ENCODE assay signal across 17 cellular contexts in the genomic region with DNA sequence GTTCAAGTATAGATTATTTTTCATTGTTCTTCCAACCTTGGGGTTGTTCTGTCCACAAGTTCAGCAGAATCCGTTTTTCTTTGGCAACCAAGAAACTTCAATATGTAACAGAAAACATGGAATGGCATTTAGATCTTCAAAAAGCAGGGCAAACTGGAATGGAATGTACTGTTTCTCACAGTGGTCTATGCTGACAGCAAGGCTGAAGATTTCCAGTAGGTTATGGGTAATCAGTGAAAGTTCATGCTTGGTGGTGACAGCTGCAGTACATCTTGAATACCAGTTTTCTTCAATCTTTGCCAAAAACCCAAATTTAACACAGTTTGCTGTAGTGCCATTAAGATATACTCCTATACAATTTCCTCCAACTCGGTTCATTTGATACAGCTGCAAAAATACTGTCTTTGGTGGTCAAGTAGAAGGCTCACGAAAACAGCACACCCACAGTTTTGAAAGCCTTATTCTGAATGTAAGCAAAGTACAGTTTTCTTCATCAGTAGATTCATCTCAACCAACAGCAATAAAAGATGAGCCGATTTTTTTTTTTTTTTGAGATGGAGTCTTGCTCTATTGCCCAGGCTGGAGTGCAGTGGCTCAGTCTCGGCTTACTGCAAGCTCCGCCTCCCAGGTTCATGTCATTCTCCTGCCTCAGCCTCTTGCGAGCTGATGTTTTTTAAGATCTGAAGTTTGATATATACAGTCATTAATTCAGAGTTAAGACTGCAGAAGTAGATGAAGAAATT. TPM values are rescaled to one million over a fixed set of nuclear protein-coding genes. Genes with fewer than 3 reads are reported as not detected.
DNase-seq lines count a peak whose midpoint lies in the region; ATAC-seq, FAIRE-seq and TF ChIP-seq lines count a peak whose summit lies in the region.
"Had no signal": no experiment of that assay in that cellular context is flagged by ENCODE, and none has a peak within 500 bp of the region (broad histone marks: within the 10 kb centered on the region; RNA-seq: fewer than 3 reads in every experiment).

No MANE protein-coding gene starts in this region.

- H3K36me3 ChIP-seq in HepG2 (replicated peaks in 1 of 2; ENCODE audit: control insufficient read depth in 1 of 2, insufficient read depth in 2 of 2, low read length in 2 of 2) (peaks cover 3 to 18% of the 10 kb centered on the region in 2 experiments; a peak in 3 of 5 replicates), right lobe of liver (peaks cover 0 to 4% (median 0%) of the 10 kb centered on the region in 4 donors), SU-DHL-6 (ENCODE audit: low read length) (peaks cover 11% of the 10 kb centered on the region; the same call in 1 of the 2 replicates), liver (ENCODE audit: control insufficient read depth in 4 of 4, insufficient read depth in 3 of 4, low read depth in 1 of 4, low read length in 3 of 4) (peaks cover 2 to 10% (median 4%) of the 10 kb centered on the region in 4 donors)

- no peak for TF ChIP-seq EP300 in HepG2 (IDR thresholded peaks at IDR 0.05; ENCODE audit: low read depth in 2 of 2, low read length in 2 of 2)
- TF ChIP-seq EP300 in HepG2 (CRISPR knock-in tag; IDR thresholded peaks at IDR 0.05; ENCODE audit: borderline replicate concordance), result no peak

- H3K9ac ChIP-seq in HepG2 (ENCODE audit: insufficient read depth, low read depth, low read length), result no peak overlapping the region
- H3K9ac ChIP-seq in SU-DHL-6 (ENCODE audit: low read length), result no peak overlapping the region
- no peak overlapping the region for H3K9ac ChIP-seq in liver (ENCODE audit: low read depth in 1 of 2, low read length in 2 of 2)

- H3K9me2 ChIP-seq in SU-DHL-6 (replicated peaks; ENCODE audit: insufficient read depth, low read length), result no peaks in the 10 kb centered on the region

- TF ChIP-seq POLR2A in HepG2 (IDR thresholded peaks at IDR 0.05; ENCODE audit: insufficient read depth in 1 of 2, low read depth in 2 of 2, low read length in 2 of 2) (no peak), right lobe of liver (IDR thresholded peaks at IDR 0.05) (no peak)

- no peak for TF ChIP-seq RAD21 in HepG2 (CRISPR knock-in tag; IDR thresholded peaks at IDR 0.05)
- TF ChIP-seq RAD21 in liver (IDR thresholded peaks at IDR 0.05), result no peak

- peaks cover 36% of the 10 kb centered on the region for H3F3A ChIP-seq in SU-DHL-6 (ENCODE audit: insufficient read depth)

- H4K20me1 ChIP-seq in HepG2 (ENCODE audit: insufficient read depth, low read length) (peaks cover 25% of the 10 kb centered on the region), SU-DHL-6 (ENCODE audit: low read depth, low read length) (no peaks in the 10 kb centered on the region)

- TSS peak; percentile 5 for BruUV-seq in HepG2 (replicated peaks; lab: Mats Ljungman, UMichigan)

- no peak overlapping the region for H3K4me3 ChIP-seq in HepG2 (replicated peaks in 1 of 3; ENCODE audit: insufficient read depth in 1 of 3, low read depth in 2 of 3, low read length in 3 of 3)
- H3K4me3 ChIP-seq in right lobe of liver, result no peak overlapping the region
- no peak overlapping the region for H3K4me3 ChIP-seq in SU-DHL-6 (ENCODE audit: insufficient read depth, low read length, poor library complexity, severe bottlenecking)
- H3K4me3 ChIP-seq in liver (ENCODE audit: low read depth in 1 of 3, low read length in 3 of 3), result no peak overlapping the region
- H3K4me3 ChIP-seq: left lung, SJSA1 had no signal

- peaks cover 42% of the 10 kb centered on the region for H3K4me1 Mint-ChIP-seq in type B pancreatic cell (ENCODE audit: unreplicated experiment)

- H3K4me1 ChIP-seq in HepG2 (ENCODE audit: insufficient read depth, low read length), result peaks cover 68% of the 10 kb centered on the region
- peaks cover 0 to 51% (median 12%) of the 10 kb centered on the region in 4 donors for H3K4me1 ChIP-seq in right lobe of liver
- H3K4me1 ChIP-seq in liver (ENCODE audit: control insufficient read depth in 4 of 4, insufficient read depth in 4 of 4, low read length in 3 of 4), result peaks cover 7 to 41% (median 29%) of the 10 kb centered on the region in 4 donors

- WGBS in HepG2 (ENCODE audit: low lambda C conversion rate), result 96% methylated on average over 7 of the region's 7 CpGs
- WGBS in right lobe of liver (ENCODE audit: insufficient coverage, low coverage, low lambda C conversion rate, missing lambda C conversion rate), result 79% methylated on average over 7 of the region's 7 CpGs
- WGBS in liver, result 86% methylated on average over 7 of the region's 7 CpGs

- H3K9me3 ChIP-seq in HepG2 (ENCODE audit: low read length), result no peaks in the 10 kb centered on the region
- no peaks in the 10 kb centered on the region for H3K9me3 ChIP-seq in right lobe of liver
- no peaks in the 10 kb centered on the region for H3K9me3 ChIP-seq in SU-DHL-6 (ENCODE audit: insufficient read depth, low read length)
- no peaks in the 10 kb centered on the region for H3K9me3 ChIP-seq in liver (ENCODE audit: control insufficient read depth in 4 of 4, low read length in 3 of 4)
- H3K9me3 ChIP-seq: left lung, SJSA1 had no signal

- H3K79me2 ChIP-seq in HepG2 (ENCODE audit: insufficient read depth, low read length) (peaks cover 74% of the 10 kb centered on the region), SU-DHL-6 (ENCODE audit: insufficient read depth, low read length) (peaks cover 86% of the 10 kb centered on the region)

- ATAC-seq in HepG2 (no peak), right lobe of liver (no peak), HG02852 (IDR thresholded peaks at IDR 0.05; ENCODE audit: unreplicated experiment) (no peak)
- ATAC-seq: effector memory CD8-positive, alpha-beta T cell; left lung had no signal

- DNase-seq in HepG2 (ENCODE audit: low spot score) (no peak), right lobe of liver (no peak), type B pancreatic cell (ENCODE audit: extremely low spot score, unreplicated experiment) (peak; percentile 11), caudate nucleus (lab: John Stamatoyannopoulos, UW) (no peak), activated gamma-delta T cell (lab: John Stamatoyannopoulos, UW) (no peak)
- DNase-seq: activated naive CD4-positive, alpha-beta T cell treated with Interleukin-2 at 50 U/mL for 16 hours; effector memory CD8-positive, alpha-beta T cell; left lung; NCI-H1436; NCI-H226; stimulated activated CD4-positive, alpha-beta T cell treated with anti-CD3 and anti-CD28 coated beads, Interleukin-15, amount 100 ng/mL, for 24 hours had no signal

- H3K27me3 ChIP-seq in HepG2 (ENCODE audit: control insufficient read depth in 1 of 2, insufficient read depth in 2 of 2, low read length in 2 of 2) (no peaks in the 10 kb centered on the region; a peak in 1 of 5 replicates), right lobe of liver (no peaks in the 10 kb centered on the region), SU-DHL-6 (ENCODE audit: low read length) (no peaks in the 10 kb centered on the region), liver (ENCODE audit: control insufficient read depth in 4 of 4, insufficient read depth in 4 of 4, low read length in 3 of 4) (no peaks in the 10 kb centered on the region)
- H3K27me3 ChIP-seq: left lung, SJSA1 had no signal

- H3K4me3 Mint-ChIP-seq in type B pancreatic cell, result no peak overlapping the region

- CTCF ChIA-PET in HepG2 (lab: Yijun Ruan, JAX; ENCODE audit: low intra/inter-chr PET ratio, low total read pairs), result no interaction called here

- H2AFZ ChIP-seq in HepG2 (ENCODE audit: low read length) (no peak overlapping the region), SU-DHL-6 (ENCODE audit: low read depth, low read length, severe bottlenecking) (no peak overlapping the region)

- POLR2A ChIA-PET in HepG2 (lab: Yijun Ruan, JAX), result interaction anchor here (1.1 to 2.1 kb wide), 3 partner anchors 9 to 12 kb away, joined by 3 to 7 read pairs (median 5); a partner anchor contains a TSS

- FAIRE-seq in HepG2 (lab: Jason Lieb, UNC), result no peak
- FAIRE-seq: TTC549 had no signal

- H3K4me2 ChIP-seq in HepG2 (ENCODE audit: low read depth, low read length) (no peak overlapping the region), SU-DHL-6 (ENCODE audit: low read depth, low read length, poor library complexity, severe bottlenecking) (peak overlapping the region; percentile 34)

- no peaks in the 10 kb centered on the region for H3K27me3 Mint-ChIP-seq in type B pancreatic cell
- H3K27me3 Mint-ChIP-seq: effector memory CD8-positive, alpha-beta T cell; progenitor cell of endocrine pancreas had no signal

- TF ChIP-seq CTCF in HepG2 (CRISPR knock-in tag; IDR thresholded peaks at IDR 0.05) (no peak), right lobe of liver (IDR thresholded peaks at IDR 0.05) (no peak), SU-DHL-6 (IDR thresholded peaks at IDR 0.05; ENCODE audit: insufficient read depth, low read length, poor library complexity, severe bottlenecking) (no peak), liver (IDR thresholded peaks at IDR 0.05; ENCODE audit: low read depth, low read length, missing input control) (no peak), type B pancreatic cell (conservative IDR thresholded peaks at IDR 0.05) (no peak)

- intact Hi-C loops in HepG2 (cut with micrococcal nuclease; ENCODE audit: unreplicated experiment), result no loop called here
- intact Hi-C loops in right lobe of liver (cut with DNase I), result no loop called here

- in situ Hi-C loops in HepG2 (cut with HindIII; ENCODE audit: extremely low pct_ligation_motif_present, low pct_unique_long_range_greater_than_20kb), result no loop called here

- H3K9me3 Mint-ChIP-seq in type B pancreatic cell, result no peaks in the 10 kb centered on the region
- H3K9me3 Mint-ChIP-seq: effector memory CD8-positive, alpha-beta T cell had no signal

- H3K27ac ChIP-seq in HepG2 (ENCODE audit: extremely low read length, insufficient read depth, low read length) (no peak overlapping the region), right lobe of liver (no peak overlapping the region), SU-DHL-6 (ENCODE audit: low read depth, low read length) (no peak overlapping the region), liver (ENCODE audit: low read depth in 1 of 2, low read length in 2 of 2) (no peak overlapping the region), caudate nucleus (ENCODE audit: low read depth, low read length) (no peak overlapping the region)
- H3K27ac ChIP-seq: left lung, SJSA1 had no signal

- H3K36me3 Mint-ChIP-seq in type B pancreatic cell, result peaks cover 20% of the 10 kb centered on the region

- no peak overlapping the region for H3K27ac Mint-ChIP-seq in type B pancreatic cell
- H3K27ac Mint-ChIP-seq: progenitor cell of endocrine pancreas had no signal

RNA-seq across cellular contexts. Expression of a gene that starts 4.9 kb away (rescaled TPM):
- 5.7 and 7.2 TPM in 2 replicates for total RNA-seq in HepG2 (2016; rRNA removed; fragmentation: Illumina TruSeq; extraction: Trizol)
- total RNA-seq in HepG2 (2016; cell fraction: cytosol; rRNA removed; fragmentation: Illumina TruSeq; extraction: Trizol; ENCODE audit: low read depth), result 0.20 and 0.44 TPM in 2 replicates
- total RNA-seq in HepG2 (2016; cell fraction: insoluble cytoplasmic fraction; rRNA removed; fragmentation: Illumina TruSeq; extraction: Trizol), result 5.4 and 6.0 TPM in 2 replicates
- total RNA-seq in HepG2 (2016; cell fraction: membrane; rRNA removed; fragmentation: Illumina TruSeq; extraction: Trizol), result 2.1 and 2.2 TPM in 2 replicates
- 10.3 and 12.8 TPM in 2 replicates for total RNA-seq in HepG2 (2016; cell fraction: nucleus; rRNA removed; fragmentation: Illumina TruSeq; extraction: Trizol)
- polyA plus RNA-seq in HepG2 (2011; rRNA removed), result 11.6 and 11.7 TPM in 2 replicates
- 4.4 and 5.3 TPM in 2 replicates for polyA plus RNA-seq in HepG2 (2011; cell fraction: cytosol; rRNA removed)
- polyA plus RNA-seq in HepG2 (2011; cell fraction: nucleus; rRNA removed), result 16.4 and 22.4 TPM in 2 replicates
- 9.0 and 15.2 TPM in 2 replicates for polyA plus RNA-seq in HepG2 (2012)
- 0.20 and 0.26 TPM in 2 replicates for polyA plus RNA-seq in HepG2 (2016; cell fraction: cytosol; fragmentation: Illumina TruSeq; extraction: Trizol; ENCODE audit: low read depth)
- polyA plus RNA-seq in HepG2 (2016; cell fraction: insoluble cytoplasmic fraction; fragmentation: Illumina TruSeq; extraction: Trizol; ENCODE audit: low read depth), result 5.4 and 5.6 TPM in 2 replicates
- polyA plus RNA-seq in HepG2 (2016; cell fraction: membrane; fragmentation: Illumina TruSeq; extraction: Trizol; ENCODE audit: low read depth), result 0.95 and 1.1 TPM in 2 replicates
- polyA plus RNA-seq in HepG2 (2016; cell fraction: nucleus; fragmentation: Illumina TruSeq; extraction: Trizol; ENCODE audit: insufficient read depth, low read depth), result 27.9 and 33.0 TPM in 2 replicates
- 9.3 and 15.7 TPM in 2 replicates for polyA minus RNA-seq in HepG2 (2011; rRNA and poly(A)+ RNA removed; ENCODE audit: low replicate concordance)
- polyA minus RNA-seq in HepG2 (2011; cell fraction: cytosol; rRNA and poly(A)+ RNA removed), result 2.7 and 3.2 TPM in 2 replicates
- 22.7 and 24.9 TPM in 2 replicates for polyA minus RNA-seq in HepG2 (2011; cell fraction: nucleus; rRNA and poly(A)+ RNA removed)
- 1 to 10 TPM; 2.8 to 6.5 (median 4.6) TPM for total RNA-seq in right lobe of liver
- 10 to 100 TPM in 1 of 2 donors, 1 to 10 TPM in 1; 8.7 to 11.4 TPM for total RNA-seq in liver
- polyA plus RNA-seq in liver, result 1 to 10 TPM; 2.8 to 3.9 TPM
- 10.1 and 14.1 TPM in 2 replicates for total RNA-seq in type B pancreatic cell (ENCODE audit: low replicate concordance)

RNA-seq across cellular contexts. Expression of a gene that starts 12.3 kb away (rescaled TPM):
- total RNA-seq in HepG2 (2016; rRNA removed; fragmentation: Illumina TruSeq; extraction: Trizol) (2,514 and 3,226 TPM in 2 replicates), right lobe of liver (1,000 to 10,000 TPM in 2 of 6 experiments, 100 to 1,000 TPM in 4; 470 to 1,156 (median 552) TPM), liver (1,000 to 10,000 TPM in 1 of 2 donors, 100 to 1,000 TPM in 1; 967 to 2,255 TPM), type B pancreatic cell (ENCODE audit: low replicate concordance) (1,864 and 2,055 TPM in 2 replicates)
- 4,063 and 4,402 TPM in 2 replicates for total RNA-seq in HepG2 (2016; cell fraction: cytosol; rRNA removed; fragmentation: Illumina TruSeq; extraction: Trizol; ENCODE audit: low read depth)
- total RNA-seq in HepG2 (2016; cell fraction: insoluble cytoplasmic fraction; rRNA removed; fragmentation: Illumina TruSeq; extraction: Trizol), result 2,554 and 3,310 TPM in 2 replicates
- total RNA-seq in HepG2 (2016; cell fraction: membrane; rRNA removed; fragmentation: Illumina TruSeq; extraction: Trizol), result 5,165 and 5,275 TPM in 2 replicates
- total RNA-seq in HepG2 (2016; cell fraction: nucleus; rRNA removed; fragmentation: Illumina TruSeq; extraction: Trizol), result 943 and 1,018 TPM in 2 replicates
- polyA plus RNA-seq in HepG2 (2011; rRNA removed) (6,141 and 6,693 TPM in 2 replicates), liver (100 to 1,000 TPM; 310 to 913 TPM)
- polyA plus RNA-seq in HepG2 (2011; cell fraction: cytosol; rRNA removed), result 6,517 and 7,296 TPM in 2 replicates
- polyA plus RNA-seq in HepG2 (2011; cell fraction: nucleus; rRNA removed), result 2,166 and 2,467 TPM in 2 replicates
- polyA plus RNA-seq in HepG2 (2012), result 4,104 and 4,114 TPM in 2 replicates
- polyA plus RNA-seq in HepG2 (2016; cell fraction: cytosol; fragmentation: Illumina TruSeq; extraction: Trizol; ENCODE audit: low read depth), result 3,699 and 3,997 TPM in 2 replicates
- polyA plus RNA-seq in HepG2 (2016; cell fraction: insoluble cytoplasmic fraction; fragmentation: Illumina TruSeq; extraction: Trizol; ENCODE audit: low read depth), result 3,545 and 3,580 TPM in 2 replicates
- polyA plus RNA-seq in HepG2 (2016; cell fraction: membrane; fragmentation: Illumina TruSeq; extraction: Trizol; ENCODE audit: low read depth), result 4,862 and 5,343 TPM in 2 replicates
- polyA plus RNA-seq in HepG2 (2016; cell fraction: nucleus; fragmentation: Illumina TruSeq; extraction: Trizol; ENCODE audit: insufficient read depth, low read depth), result 1,515 and 1,598 TPM in 2 replicates
- 10,364 and 11,951 TPM in 2 replicates for polyA minus RNA-seq in HepG2 (2011; rRNA and poly(A)+ RNA removed; ENCODE audit: low replicate concordance)
- 2,548 and 2,636 TPM in 2 replicates for polyA minus RNA-seq in HepG2 (2011; cell fraction: cytosol; rRNA and poly(A)+ RNA removed)
- 1,064 and 1,481 TPM in 2 replicates for polyA minus RNA-seq in HepG2 (2011; cell fraction: nucleus; rRNA and poly(A)+ RNA removed)

RNA-seq across cellular contexts. Expression of a gene that starts 32.9 kb away (rescaled TPM):
- total RNA-seq in HepG2 (2016; rRNA removed; fragmentation: Illumina TruSeq; extraction: Trizol), result 10.9 and 16.7 TPM in 2 replicates
- total RNA-seq in HepG2 (2016; cell fraction: cytosol; rRNA removed; fragmentation: Illumina TruSeq; extraction: Trizol; ENCODE audit: low read depth), result 3.4 and 3.6 TPM in 2 replicates
- 12.4 and 16.7 TPM in 2 replicates for total RNA-seq in HepG2 (2016; cell fraction: insoluble cytoplasmic fraction; rRNA removed; fragmentation: Illumina TruSeq; extraction: Trizol)
- 9.1 and 9.7 TPM in 2 replicates for total RNA-seq in HepG2 (2016; cell fraction: membrane; rRNA removed; fragmentation: Illumina TruSeq; extraction: Trizol)
- total RNA-seq in HepG2 (2016; cell fraction: nucleus; rRNA removed; fragmentation: Illumina TruSeq; extraction: Trizol), result 11.4 and 13.1 TPM in 2 replicates
- 10.2 and 10.9 TPM in 2 replicates for polyA plus RNA-seq in HepG2 (2011; rRNA removed)
- polyA plus RNA-seq in HepG2 (2011; cell fraction: cytosol; rRNA removed), result 5.4 and 6.4 TPM in 2 replicates
- polyA plus RNA-seq in HepG2 (2011; cell fraction: nucleus; rRNA removed), result 66.0 and 81.3 TPM in 2 replicates
- polyA plus RNA-seq in HepG2 (2012), result 10.5 and 10.9 TPM in 2 replicates
- 2.6 and 3.0 TPM in 2 replicates for polyA plus RNA-seq in HepG2 (2016; cell fraction: cytosol; fragmentation: Illumina TruSeq; extraction: Trizol; ENCODE audit: low read depth)
- polyA plus RNA-seq in HepG2 (2016; cell fraction: insoluble cytoplasmic fraction; fragmentation: Illumina TruSeq; extraction: Trizol; ENCODE audit: low read depth), result 15.2 and 16.5 TPM in 2 replicates
- polyA plus RNA-seq in HepG2 (2016; cell fraction: membrane; fragmentation: Illumina TruSeq; extraction: Trizol; ENCODE audit: low read depth), result 7.8 and 8.3 TPM in 2 replicates
- polyA plus RNA-seq in HepG2 (2016; cell fraction: nucleus; fragmentation: Illumina TruSeq; extraction: Trizol; ENCODE audit: insufficient read depth, low read depth), result 28.6 and 33.8 TPM in 2 replicates
- polyA minus RNA-seq in HepG2 (2011; rRNA and poly(A)+ RNA removed; ENCODE audit: low replicate concordance), result 7.5 and 14.8 TPM in 2 replicates
- 3.3 and 3.7 TPM in 2 replicates for polyA minus RNA-seq in HepG2 (2011; cell fraction: cytosol; rRNA and poly(A)+ RNA removed)
- 17.4 and 18.8 TPM in 2 replicates for polyA minus RNA-seq in HepG2 (2011; cell fraction: nucleus; rRNA and poly(A)+ RNA removed)
- 10 to 100 TPM in 4 of 6 experiments, 1 to 10 TPM in 2; 7.3 to 20.6 (median 15.9) TPM for total RNA-seq in right lobe of liver
- 10 to 100 TPM in 1 of 2 donors, 1 to 10 TPM in 1; 9.6 to 12.3 TPM for total RNA-seq in liver
- 10 to 100 TPM in 1 of 2 donors, 1 to 10 TPM in 1; 2.8 to 14.1 TPM for polyA plus RNA-seq in liver
- 22.1 and 31.2 TPM in 2 replicates for total RNA-seq in type B pancreatic cell (ENCODE audit: low replicate concordance)

RNA-seq across cellular contexts. Expression of a gene that starts 51.0 kb away (rescaled TPM):
- total RNA-seq in HepG2 (2016; rRNA removed; fragmentation: Illumina TruSeq; extraction: Trizol) (not detected in 2 replicates), right lobe of liver (1 to 10 TPM in 1 of 6 experiments, under 1 TPM in 4, not detected in 1; 0.07 to 1.4 (median 0.26) TPM), liver (under 1 TPM in 1 of 2 donors, not detected in 1; 0.50 TPM), type B pancreatic cell (ENCODE audit: low replicate concordance) (0.58 and 0.76 TPM in 2 replicates)
- not detected in 2 replicates for total RNA-seq in HepG2 (2016; cell fraction: cytosol; rRNA removed; fragmentation: Illumina TruSeq; extraction: Trizol; ENCODE audit: low read depth)
- total RNA-seq in HepG2 (2016; cell fraction: insoluble cytoplasmic fraction; rRNA removed; fragmentation: Illumina TruSeq; extraction: Trizol), result not detected in 2 replicates
- total RNA-seq in HepG2 (2016; cell fraction: membrane; rRNA removed; fragmentation: Illumina TruSeq; extraction: Trizol), result not detected in 2 replicates
- not detected in 2 replicates for total RNA-seq in HepG2 (2016; cell fraction: nucleus; rRNA removed; fragmentation: Illumina TruSeq; extraction: Trizol)
- polyA plus RNA-seq in HepG2 (2011; rRNA removed) (0.10 and 0.13 TPM in 2 replicates), liver (under 1 TPM; 0.10 to 0.14 TPM)
- polyA plus RNA-seq in HepG2 (2011; cell fraction: cytosol; rRNA removed), result 0.11 and 0.13 TPM in 2 replicates
- polyA plus RNA-seq in HepG2 (2011; cell fraction: nucleus; rRNA removed), result 0.16 and 0.29 TPM in 2 replicates
- 0.13 TPM in 1 of 2 replicates, not detected in the other for polyA plus RNA-seq in HepG2 (2012)
- polyA plus RNA-seq in HepG2 (2016; cell fraction: cytosol; fragmentation: Illumina TruSeq; extraction: Trizol; ENCODE audit: low read depth), result not detected in 2 replicates
- not detected in 2 replicates for polyA plus RNA-seq in HepG2 (2016; cell fraction: insoluble cytoplasmic fraction; fragmentation: Illumina TruSeq; extraction: Trizol; ENCODE audit: low read depth)
- 0.23 TPM in 1 of 2 replicates, not detected in the other for polyA plus RNA-seq in HepG2 (2016; cell fraction: membrane; fragmentation: Illumina TruSeq; extraction: Trizol; ENCODE audit: low read depth)
- not detected in 2 replicates for polyA plus RNA-seq in HepG2 (2016; cell fraction: nucleus; fragmentation: Illumina TruSeq; extraction: Trizol; ENCODE audit: insufficient read depth, low read depth)
- polyA minus RNA-seq in HepG2 (2011; rRNA and poly(A)+ RNA removed; ENCODE audit: low replicate concordance), result 10.8 TPM in 1 of 2 replicates, not detected in the other
- polyA minus RNA-seq in HepG2 (2011; cell fraction: cytosol; rRNA and poly(A)+ RNA removed), result 0.88 TPM in 1 of 2 replicates, not detected in the other
- 1.2 TPM in 1 of 2 replicates, not detected in the other for polyA minus RNA-seq in HepG2 (2011; cell fraction: nucleus; rRNA and poly(A)+ RNA removed)
- total RNA-seq: progenitor cell of endocrine pancreas had no signal
